1 cellular context compared by ENCODE assay signal in genomic region chr12:131684015-131684725, GRCh38.
TF ChIP-seq lines count a peak whose summit lies in the region.

No MANE protein-coding gene starts in this region.

TF ChIP-seq in H1, 55 proteins besides CTCF, POLR2A, EP300 and RAD21:
- no peak for TF ChIP-seq CHD1 (IDR thresholded peaks at IDR 0.05; ENCODE audit: low read depth, low read length)
- TF ChIP-seq, protein P1, sequence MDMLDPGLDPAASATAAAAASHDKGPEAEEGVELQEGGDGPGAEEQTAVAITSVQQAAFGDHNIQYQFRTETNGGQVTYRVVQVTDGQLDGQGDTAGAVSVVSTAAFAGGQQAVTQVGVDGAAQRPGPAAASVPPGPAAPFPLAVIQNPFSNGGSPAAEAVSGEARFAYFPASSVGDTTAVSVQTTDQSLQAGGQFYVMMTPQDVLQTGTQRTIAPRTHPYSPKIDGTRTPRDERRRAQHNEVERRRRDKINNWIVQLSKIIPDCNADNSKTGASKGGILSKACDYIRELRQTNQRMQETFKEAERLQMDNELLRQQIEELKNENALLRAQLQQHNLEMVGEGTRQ (IDR thresholded peaks at IDR 0.05; ENCODE audit: low read length), result no peak
- TF ChIP-seq TBP (IDR thresholded peaks at IDR 0.05; ENCODE audit: low read depth, low read length), result no peak
- TF ChIP-seq ZNF274 (IDR thresholded peaks at IDR 0.05; ENCODE audit: borderline replicate concordance, extremely low read depth, low read length), result no peak
- no peak for TF ChIP-seq CBX8 (IDR thresholded peaks at IDR 0.05; ENCODE audit: borderline replicate concordance, low read depth, low read length)
- no peak for TF ChIP-seq RFX5 (IDR thresholded peaks at IDR 0.05; ENCODE audit: borderline replicate concordance, low read depth, low read length)
- TF ChIP-seq SIX5 (IDR thresholded peaks at IDR 0.05; ENCODE audit: low read depth, low read length), result no peak
- no peak for TF ChIP-seq TAF1 (IDR thresholded peaks at IDR 0.05; ENCODE audit: low read depth, low read length)
- no peak for TF ChIP-seq MAX (IDR thresholded peaks at IDR 0.05)
- TF ChIP-seq SP1 (IDR thresholded peaks at IDR 0.05; ENCODE audit: low read depth, low read length), result no peak
- no peak for TF ChIP-seq BCL11A (IDR thresholded peaks at IDR 0.05; ENCODE audit: low read depth in 2 of 2, low read length in 2 of 2)
- TF ChIP-seq RXRA (IDR thresholded peaks at IDR 0.05; ENCODE audit: insufficient read depth, low read depth, low read length), result no peak
- no peak for TF ChIP-seq KDM1A (IDR thresholded peaks at IDR 0.05; ENCODE audit: borderline replicate concordance, low read length)
- no peak for TF ChIP-seq TAF7 (optimal IDR thresholded peaks at IDR 0.05; ENCODE audit: borderline replicate concordance, low read depth, low read length)
- TF ChIP-seq HDAC6 (IDR thresholded peaks at IDR 0.05; ENCODE audit: low read depth, low read length), result no peak
